Comparison of ENCODE assay signal across 16 cellular contexts in the genomic region with DNA sequence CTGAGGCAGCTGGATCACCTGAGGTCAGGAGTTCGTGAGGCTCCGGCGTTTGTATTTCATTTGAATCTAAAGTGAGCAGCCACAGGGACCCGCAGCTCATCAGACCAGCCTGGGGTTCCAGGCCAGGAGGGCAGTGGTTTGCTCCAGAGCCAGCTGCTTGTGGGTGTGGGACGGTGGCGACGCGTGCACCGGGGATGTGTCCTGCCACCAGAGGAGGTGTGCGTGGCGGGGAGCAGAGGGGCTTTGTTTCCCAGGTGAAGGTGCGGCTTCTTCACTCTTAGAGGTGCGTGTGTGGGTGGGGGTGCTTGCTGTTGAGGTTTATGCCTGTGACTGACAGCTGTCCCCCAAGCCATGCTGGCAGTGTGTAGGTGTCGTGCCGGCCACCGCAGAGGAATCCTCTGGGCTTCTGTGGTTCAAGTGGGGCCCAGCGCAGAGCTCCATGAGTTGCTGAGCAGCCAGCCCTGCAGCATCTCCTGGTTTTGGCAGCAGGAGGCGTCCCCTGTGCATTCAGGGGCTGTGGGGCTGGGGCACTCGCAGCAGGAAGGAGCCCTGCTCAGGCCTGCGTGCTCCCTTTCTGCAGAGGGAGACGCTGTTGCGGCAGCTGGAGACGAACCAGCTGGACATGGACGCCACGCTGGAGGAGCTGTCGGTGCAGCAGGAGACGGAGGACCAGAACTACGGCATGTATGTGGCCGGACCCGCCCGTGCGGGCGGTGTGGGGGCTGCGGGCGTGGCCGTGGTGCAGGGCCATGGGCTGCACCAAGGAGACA. TPM values are rescaled to one million over a fixed set of nuclear protein-coding genes. Genes with fewer than 3 reads are reported as not detected.
DNase-seq lines count a peak whose midpoint lies in the region; ATAC-seq, FAIRE-seq and TF ChIP-seq lines count a peak whose summit lies in the region.
"Had no signal": no experiment of that assay in that cellular context is flagged by ENCODE, and none has a peak within 500 bp of the region (broad histone marks: within the 10 kb centered on the region; RNA-seq: fewer than 3 reads in every experiment).

No MANE protein-coding gene starts in this region.

- H3K4me1 ChIP-seq in kidney (ENCODE audit: control insufficient read depth in 1 of 2, insufficient read depth in 1 of 2, low read depth in 1 of 2, low read length in 2 of 2): no peaks in the 10 kb centered on the region
- peaks cover 5% of the 10 kb centered on the region for H3K4me1 ChIP-seq in testis

- POLR2A ChIA-PET in RWPE1 (lab: Yijun Ruan, JAX; ENCODE audit: low non-redundant PET): no interaction called here

- 95 to 96% methylated on average over 26 to 33 of the region's 36 CpGs for WGBS in testis, 2 donors

- DNase-seq in activated T-cell treated with anti-CD3 and anti-CD28 coated beads, Interleukin-2, amount 50 U/mL, for 24 hours: peak; percentile 27
- DNase-seq in activated T-cell treated with anti-CD3 and anti-CD28 coated beads for 4 hours (no peak), RWPE1 (ENCODE audit: low spot score) (no peak), kidney (peak; percentile 70), testis (no peak)
- DNase-seq: 8988T, EL, Kasumi-1, NCI-H1930, NCI-H2171, NCI-H446 treated with DMSO at 0.1 percent for 48 hours, NCI-H774, SHP77 had no signal

- H3K36me3 Mint-ChIP-seq in activated T-cell treated with anti-CD3 and anti-CD28 coated beads, Interleukin-2, amount 50 U/mL, for 24 hours (ENCODE audit: low read depth): peaks cover 64% of the 10 kb centered on the region

- peak overlapping the region; percentile 42 for H3K27ac ChIP-seq in RWPE1
- no peak overlapping the region for H3K27ac ChIP-seq in kidney (ENCODE audit: low read depth in 2 of 2, low read length in 2 of 2)
- H3K27ac ChIP-seq in testis: no peak overlapping the region
- H3K27ac ChIP-seq: BLaER1 treated with 17β-estradiol and CSF1 and Interleukin-3, amounts not matched to agents 10 nM and 100 nM had no signal

- no peak overlapping the region for H3K9ac ChIP-seq in kidney (ENCODE audit: low read length in 2 of 2)
- H3K9ac ChIP-seq: BLaER1 treated with 17β-estradiol and CSF1 and Interleukin-3, amounts not matched to agents 10 nM and 100 nM had no signal

- intact Hi-C loops in kidney (cut with DNase I) (no loop called here), testis (cut with DNase I; ENCODE audit: low total_unique reads) (loop anchor here (10.0 kb wide), 1 partner anchor 199 kb away; a partner anchor contains a TSS)

- H3K27ac Mint-ChIP-seq in activated T-cell treated with anti-CD3 and anti-CD28 coated beads, Interleukin-2, amount 50 U/mL, for 24 hours: peak overlapping the region; percentile 18

- H3K27me3 Mint-ChIP-seq in activated T-cell treated with anti-CD3 and anti-CD28 coated beads, Interleukin-2, amount 50 U/mL, for 24 hours: no peaks in the 10 kb centered on the region

- H3K36me3 ChIP-seq in kidney (ENCODE audit: control insufficient read depth in 1 of 2, insufficient read depth in 2 of 2, low read length in 2 of 2) (no peaks in the 10 kb centered on the region), testis (ENCODE audit: low read depth, missing control alignments) (no peaks in the 10 kb centered on the region)

- CTCF ChIA-PET in RWPE1 (lab: Yijun Ruan, JAX): interaction anchor here (0.6 to 1.6 kb wide), 5 partner anchors 8 to 345 kb away, joined by 3 to 6 read pairs (median 4); no protein-coding TSS in a partner anchor

- TF ChIP-seq POLR2A in testis (IDR thresholded peaks at IDR 0.05): no peak

- no peak for FAIRE-seq in kidney (lab: Jason Lieb, UNC)
- FAIRE-seq: H54 had no signal

- no peaks in the 10 kb centered on the region for H3K9me3 Mint-ChIP-seq in activated T-cell treated with anti-CD3 and anti-CD28 coated beads, Interleukin-2, amount 50 U/mL, for 24 hours

- H3K4me1 Mint-ChIP-seq in activated T-cell treated with anti-CD3 and anti-CD28 coated beads, Interleukin-2, amount 50 U/mL, for 24 hours (ENCODE audit: low read depth): no peaks in the 10 kb centered on the region

- no peaks in the 10 kb centered on the region for H3K27me3 ChIP-seq in testis
- H3K27me3 ChIP-seq: BLaER1 treated with 17β-estradiol and CSF1 and Interleukin-3, amounts not matched to agents 10 nM and 100 nM had no signal

- TF ChIP-seq CTCF in RWPE1 (conservative IDR thresholded peaks at IDR 0.05; ENCODE audit: low read depth): no peak
- TF ChIP-seq CTCF in kidney (IDR thresholded peaks at IDR 0.05; ENCODE audit: borderline replicate concordance, extremely low read depth, insufficient read depth): no peak
- no peak for TF ChIP-seq CTCF in testis (IDR thresholded peaks at IDR 0.05)

- H3K9me3 ChIP-seq in kidney (ENCODE audit: control insufficient read depth in 1 of 2, low read length in 2 of 2): no peaks in the 10 kb centered on the region
- H3K9me3 ChIP-seq in testis: no peaks in the 10 kb centered on the region
- H3K9me3 ChIP-seq: BLaER1 treated with 17β-estradiol and CSF1 and Interleukin-3, amounts not matched to agents 10 nM and 100 nM had no signal

- H3K4me3 ChIP-seq in kidney (ENCODE audit: low read length in 2 of 2): no peak overlapping the region
- H3K4me3 ChIP-seq in testis: no peak overlapping the region
- H3K4me3 ChIP-seq: BLaER1 treated with 17β-estradiol and CSF1 and Interleukin-3, amounts not matched to agents 10 nM and 100 nM had no signal

- H3K4me3 Mint-ChIP-seq in activated T-cell treated with anti-CD3 and anti-CD28 coated beads, Interleukin-2, amount 50 U/mL, for 24 hours: no peak overlapping the region

- no peak for ATAC-seq in HG02885 (IDR thresholded peaks at IDR 0.05; ENCODE audit: poor library complexity, unreplicated experiment)

RNA-seq across cellular contexts. Expression of a gene that starts 6.9 kb away (rescaled TPM):
- total RNA-seq in kidney: 5.3 TPM
- polyA plus RNA-seq in kidney (ENCODE audit: insufficient read depth, low read depth, low replicate concordance): 2.5 TPM
- 10 to 100 TPM; 13.1 to 24.6 TPM for total RNA-seq in testis
- 4.0 TPM for polyA plus RNA-seq in testis (ENCODE audit: insufficient read depth, low read depth, low replicate concordance)

RNA-seq across cellular contexts. Expression of a gene that starts 13.9 kb away (rescaled TPM):
- 108 TPM for total RNA-seq in kidney
- 283 TPM for polyA plus RNA-seq in kidney (ENCODE audit: insufficient read depth, low read depth, low replicate concordance)
- 100 to 1,000 TPM; 134 to 146 TPM for total RNA-seq in testis
- 146 TPM for polyA plus RNA-seq in testis (ENCODE audit: insufficient read depth, low read depth, low replicate concordance)

RNA-seq across cellular contexts. Expression of a gene that starts 16.8 kb away (rescaled TPM):
- total RNA-seq in kidney: 8.1 TPM
- polyA plus RNA-seq in kidney (ENCODE audit: insufficient read depth, low read depth, low replicate concordance): 5.8 TPM
- 10 to 100 TPM; 18.3 to 21.9 TPM for total RNA-seq in testis
- polyA plus RNA-seq in testis (ENCODE audit: insufficient read depth, low read depth, low replicate concordance): 8.1 TPM

RNA-seq across cellular contexts. Expression of a gene that starts 27.6 kb away (rescaled TPM):
- 70.3 TPM for total RNA-seq in kidney
- 60.4 TPM for polyA plus RNA-seq in kidney (ENCODE audit: insufficient read depth, low read depth, low replicate concordance)
- total RNA-seq in testis: 100 to 1,000 TPM in 1 of 2 donors, 10 to 100 TPM in 1; 95.1 to 103 TPM
- polyA plus RNA-seq in testis (ENCODE audit: insufficient read depth, low read depth, low replicate concordance): 69.1 TPM

RNA-seq across cellular contexts. Expression of a gene that starts 30.8 kb away (rescaled TPM):
- total RNA-seq in kidney (316 TPM), testis (100 to 1,000 TPM; 278 to 330 TPM)
- polyA plus RNA-seq in kidney (ENCODE audit: insufficient read depth, low read depth, low replicate concordance) (888 TPM), testis (ENCODE audit: insufficient read depth, low read depth, low replicate concordance) (368 TPM)

Comparison
In these comparisons a context has a peak if more than half of its experiments do, and no peak if none do; other contexts are left out.
1. DNase-seq: peak in activated T-cell treated with anti-CD3 and anti-CD28 coated beads, Interleukin-2, amount 50 U/mL, for 24 hours (single experiment) and kidney (single experiment); none in activated T-cell treated with anti-CD3 and anti-CD28 coated beads for 4 hours (single experiment), RWPE1 (single experiment) and testis (single experiment).